In the genomic region with DNA sequence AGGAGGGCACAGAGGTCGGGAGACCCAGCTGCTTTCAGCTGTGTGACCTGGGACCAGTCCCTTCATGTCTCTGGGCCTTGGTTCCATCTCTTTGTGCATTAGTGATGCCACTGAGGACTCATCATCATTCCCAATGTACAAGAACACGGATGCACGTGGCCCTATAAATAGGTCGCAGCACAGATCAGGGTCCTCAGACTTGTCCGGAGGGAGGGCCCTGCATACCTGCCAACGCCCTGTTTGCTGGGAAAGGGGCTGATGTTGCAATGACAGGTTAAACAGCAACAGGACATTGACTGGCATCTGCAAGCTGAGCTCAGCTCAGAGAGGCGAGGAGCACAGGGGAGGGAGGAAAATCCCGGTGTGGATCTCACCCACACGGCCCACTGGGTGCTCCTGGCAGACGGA, we compare ENCODE assay signal across 10 cellular contexts. TPM values are rescaled to one million over a fixed set of nuclear protein-coding genes. Genes with fewer than 3 reads are reported as not detected.
A peak's percentile ranks its signal among the peaks of the same experiment; 100 is the strongest.
DNase-seq lines count a peak whose midpoint lies in the region; ATAC-seq and TF ChIP-seq lines count a peak whose summit lies in the region.
"Had no signal": no experiment of that assay in that cellular context is flagged by ENCODE, and none has a peak within 500 bp of the region (broad histone marks: within the 10 kb centered on the region; RNA-seq: fewer than 3 reads in every experiment).

No MANE protein-coding gene starts in this region.

- H3K36me3 Mint-ChIP-seq in activated naive CD4-positive, alpha-beta T cell treated with anti-CD3 and anti-CD28 coated beads, Interleukin-2, amount 10 ng/mL, durations not matched to agents 7 days and 5 days = no peaks in the 10 kb centered on the region

- DNase-seq in H4 (ENCODE audit: low spot score) = peak; percentile 36
- DNase-seq in SJSA1 (ENCODE audit: low read depth in 1 of 2, low spot score in 2 of 2) = no peak
- DNase-seq in left ventricle myocardium superior = no peak
- no peak for DNase-seq in sigmoid colon
- DNase-seq in effector CD4-positive, alpha-beta T cell = no peak
- DNase-seq in DMS114 treated with DMSO at 0.1 percent for 48 hours (lab: John Stamatoyannopoulos, UW; ENCODE audit: unreplicated experiment) = no peak
- no peak for DNase-seq in activated naive CD4-positive, alpha-beta T cell treated with anti-CD3 and anti-CD28 coated beads, Interleukin-2, amount 10 ng/mL, durations not matched to agents 7 days and 5 days
- DNase-seq: NCI-H345; stimulated activated CD4-positive, alpha-beta T cell treated with anti-CD3 and anti-CD28 coated beads, Interleukin-15, amount 100 ng/mL, for 24 hours had no signal

- no peaks in the 10 kb centered on the region for H3K9me3 Mint-ChIP-seq in activated naive CD4-positive, alpha-beta T cell treated with anti-CD3 and anti-CD28 coated beads, Interleukin-2, amount 10 ng/mL, durations not matched to agents 7 days and 5 days

- ATAC-seq in left ventricle myocardium superior (peak; percentile 23), GM21825 (IDR thresholded peaks at IDR 0.05; ENCODE audit: unreplicated experiment) (no peak)

- no peak for TF ChIP-seq POLR2A in sigmoid colon (IDR thresholded peaks at IDR 0.05)

- H3K36me3 ChIP-seq in SJSA1 (peaks cover 19% of the 10 kb centered on the region), sigmoid colon (peaks cover 0 to 58% (median 24%) of the 10 kb centered on the region in 4 donors)

- H3K9me3 ChIP-seq in SJSA1 (replicated peaks) (no peaks in the 10 kb centered on the region), sigmoid colon (no peaks in the 10 kb centered on the region)

- no peak overlapping the region for H3K4me3 Mint-ChIP-seq in activated naive CD4-positive, alpha-beta T cell treated with anti-CD3 and anti-CD28 coated beads, Interleukin-2, amount 10 ng/mL, durations not matched to agents 7 days and 5 days

- H3K27ac Mint-ChIP-seq in activated naive CD4-positive, alpha-beta T cell treated with anti-CD3 and anti-CD28 coated beads, Interleukin-2, amount 10 ng/mL, durations not matched to agents 7 days and 5 days = no peak overlapping the region

- H3K4me3 ChIP-seq in SJSA1 (no peak overlapping the region), sigmoid colon (no peak overlapping the region)

- H3K4me1 Mint-ChIP-seq in activated naive CD4-positive, alpha-beta T cell treated with anti-CD3 and anti-CD28 coated beads, Interleukin-2, amount 10 ng/mL, durations not matched to agents 7 days and 5 days = no peaks in the 10 kb centered on the region

- peaks cover 10% of the 10 kb centered on the region for H3K27me3 Mint-ChIP-seq in activated naive CD4-positive, alpha-beta T cell treated with anti-CD3 and anti-CD28 coated beads, Interleukin-2, amount 10 ng/mL, durations not matched to agents 7 days and 5 days

- H3K4me1 ChIP-seq in SJSA1 (replicated peaks) (peaks cover 47% of the 10 kb centered on the region), sigmoid colon (peaks cover 0 to 29% (median 24%) of the 10 kb centered on the region in 4 donors)

- TF ChIP-seq CTCF in sigmoid colon (IDR thresholded peaks at IDR 0.05) = no peak

- H3K27ac ChIP-seq in SJSA1 (peak overlapping the region; percentile 82), sigmoid colon (peak overlapping the region in 3 of 4 donors; percentile 60 to 79 (median 65))

- intact Hi-C loops in left ventricle myocardium superior (cut with micrococcal nuclease) = no loop called here
- intact Hi-C loops in sigmoid colon (cut with DNase I) = no loop called here

- CTCF ChIA-PET in activated naive CD4-positive, alpha-beta T cell treated with anti-CD3 and anti-CD28 coated beads, Interleukin-2, amount 10 ng/mL, durations not matched to agents 7 days and 5 days (lab: Charles Lee) = no interaction called here

- 22 to 65% methylated on average over 10 of the region's 10 CpGs for WGBS in sigmoid colon, 2 donors

- H3K27me3 ChIP-seq in SJSA1 (replicated peaks) (no peaks in the 10 kb centered on the region), sigmoid colon (no peaks in the 10 kb centered on the region)

- TF ChIP-seq EP300 in sigmoid colon (IDR thresholded peaks at IDR 0.05) = no peak

RNA-seq across cellular contexts. Expression of a gene that starts 21.8 kb away (rescaled TPM):
- 7.0 and 7.1 TPM in 2 replicates for total RNA-seq in H4 (2014; rRNA removed; shearing (Covaris generic))
- total RNA-seq in SJSA1 (2014; rRNA removed; shearing (Covaris generic)) = 32.2 and 34.9 TPM in 2 replicates
- 473 TPM for total RNA-seq in left ventricle myocardium superior
- 100 to 1,000 TPM in 2 of 4 donors, 10 to 100 TPM in 2; 14.8 to 104 (median 60.7) TPM for total RNA-seq in sigmoid colon
- polyA plus RNA-seq in sigmoid colon = 10 to 100 TPM in 1 of 3 donors, 1 to 10 TPM in 2; 6.5 to 71.1 (median 7.2) TPM
